In the genomic region with DNA sequence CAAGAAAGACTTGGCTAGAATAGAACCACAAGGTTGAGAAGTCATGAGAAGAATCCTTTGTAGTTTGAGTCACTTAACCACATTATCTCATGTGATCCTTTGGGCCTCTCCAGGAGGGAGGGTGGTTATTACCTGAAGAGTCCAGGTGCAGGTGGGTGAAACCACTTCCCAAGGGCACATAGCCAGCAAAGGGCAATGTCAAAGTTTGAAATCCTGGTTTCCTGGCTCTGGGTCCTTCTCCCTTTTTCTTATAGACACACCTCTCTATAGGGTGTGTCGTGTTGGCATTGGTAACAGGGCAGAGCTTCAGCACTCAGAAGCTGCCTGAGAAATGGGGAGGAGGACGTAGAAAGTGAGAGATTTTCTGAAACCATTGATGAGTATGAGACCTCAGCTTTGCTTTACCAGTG, we compare ENCODE assay signal across 8 cellular contexts.
DNase-seq lines count a peak whose midpoint lies in the region; ATAC-seq, FAIRE-seq and TF ChIP-seq lines count a peak whose summit lies in the region.

No MANE protein-coding gene starts in this region.

- H3K4me3 ChIP-seq in astrocyte (ENCODE audit: insufficient read depth, low read depth, low read length), result no peak overlapping the region
- no peak overlapping the region for H3K4me3 ChIP-seq in endodermal cell (ENCODE audit: low read length)

- peak overlapping the region; percentile 23 for H3K4me2 ChIP-seq in astrocyte (ENCODE audit: low read length)

- 88 to 89% methylated on average over 1 to 2 of the region's 2 CpGs for WGBS in endodermal cell (ENCODE audit: insufficient coverage in 1 of 2, insufficient read length in 1 of 2), 2 experiments

- DNase-seq in GM10266 (ENCODE audit: extremely low spot score), result peak; percentile 43
- DNase-seq in astrocyte (ENCODE audit: low read depth), result peak; percentile 61
- no peak for DNase-seq in GM19240 (ENCODE audit: insufficient read length, low spot score)
- no peak for DNase-seq in endodermal cell
- no peak for DNase-seq in KG1 (lab: John Stamatoyannopoulos, UW)
- no peak for DNase-seq in cerebellar nuclear complex (lab: John Stamatoyannopoulos, UW)

- FAIRE-seq in astrocyte (lab: Jason Lieb, UNC), result no peak

- no peak overlapping the region for H2AFZ ChIP-seq in astrocyte (ENCODE audit: low read depth, low read length)

- peaks cover 14% of the 10 kb centered on the region for H3K4me1 Mint-ChIP-seq in astrocyte (ENCODE audit: low read depth, unreplicated experiment)
- no peaks in the 10 kb centered on the region for H3K4me1 Mint-ChIP-seq in endodermal cell

- no peaks in the 10 kb centered on the region for H3K9me3 ChIP-seq in astrocyte (ENCODE audit: insufficient read depth, low read depth, low read length)
- no peaks in the 10 kb centered on the region for H3K9me3 ChIP-seq in endodermal cell (ENCODE audit: control insufficient read depth, low read length)

- no peak overlapping the region for H3K27ac ChIP-seq in astrocyte (ENCODE audit: low read depth, low read length)
- H3K27ac ChIP-seq in endodermal cell (ENCODE audit: low read depth, low read length), result no peak overlapping the region

- no peaks in the 10 kb centered on the region for H3K79me2 ChIP-seq in astrocyte (ENCODE audit: insufficient read depth, low read length)

- H3K4me3 Mint-ChIP-seq in astrocyte (ENCODE audit: unreplicated experiment) (no peak overlapping the region), endodermal cell (no peak overlapping the region)

- no peaks in the 10 kb centered on the region for H3K9me3 Mint-ChIP-seq in astrocyte (ENCODE audit: unreplicated experiment)
- H3K9me3 Mint-ChIP-seq in endodermal cell, result no peaks in the 10 kb centered on the region

- H3K36me3 ChIP-seq in astrocyte (ENCODE audit: insufficient read depth, low read length) (no peaks in the 10 kb centered on the region), endodermal cell (ENCODE audit: control insufficient read depth, insufficient read depth, low read length) (no peaks in the 10 kb centered on the region)

- peaks cover under 1% of the 10 kb centered on the region for H3K36me3 Mint-ChIP-seq in astrocyte (ENCODE audit: low read depth, unreplicated experiment)
- no peaks in the 10 kb centered on the region for H3K36me3 Mint-ChIP-seq in endodermal cell (ENCODE audit: low read depth)

- ATAC-seq in GM21381 (IDR thresholded peaks at IDR 0.05; ENCODE audit: unreplicated experiment), result peak; percentile 82
- peak; percentile 90 for ATAC-seq in HG03432 (IDR thresholded peaks at IDR 0.05; ENCODE audit: unreplicated experiment)

- no peak overlapping the region for H3K27ac Mint-ChIP-seq in astrocyte (ENCODE audit: unreplicated experiment)
- H3K27ac Mint-ChIP-seq in endodermal cell, result no peak overlapping the region

- H3K27me3 Mint-ChIP-seq in astrocyte (ENCODE audit: low read depth, unreplicated experiment) (no peaks in the 10 kb centered on the region), endodermal cell (ENCODE audit: insufficient read depth) (no peaks in the 10 kb centered on the region)

- TF ChIP-seq CTCF in GM10266 (IDR thresholded peaks at IDR 0.05; ENCODE audit: control insufficient read depth, insufficient read depth, low read depth, missing control alignments) (no peak), astrocyte (IDR thresholded peaks at IDR 0.05; ENCODE audit: insufficient read depth, low read depth, low read length) (no peak), endodermal cell (conservative IDR thresholded peaks at IDR 0.05) (no peak)

- peaks cover 10% of the 10 kb centered on the region for H3K4me1 ChIP-seq in astrocyte (ENCODE audit: insufficient read depth, low read length)
- H3K4me1 ChIP-seq in endodermal cell (ENCODE audit: control insufficient read depth, insufficient read depth, low read length), result no peaks in the 10 kb centered on the region

- H3K9ac ChIP-seq in astrocyte (ENCODE audit: low read length) (no peak overlapping the region), endodermal cell (ENCODE audit: extremely low read depth, low read length, poor library complexity, severe bottlenecking) (no peak overlapping the region)

- H3K27me3 ChIP-seq in astrocyte (ENCODE audit: insufficient read depth, low read length) (no peaks in the 10 kb centered on the region), endodermal cell (ENCODE audit: control insufficient read depth, insufficient read depth, low read length, poor library complexity, severe bottlenecking) (no peaks in the 10 kb centered on the region)

- H4K20me1 ChIP-seq in astrocyte (ENCODE audit: insufficient read depth, low read length), result no peaks in the 10 kb centered on the region

Comparison
In these comparisons a context has a peak if more than half of its experiments do, and no peak if none do; other contexts are left out.
1. DNase-seq: peak in GM10266 (single experiment) and astrocyte (single experiment); none in GM19240 (single experiment), endodermal cell (single experiment), KG1 (single experiment) and cerebellar nuclear complex (0 of 2).